ENCODE assay signal across 18 cellular contexts in genomic region chr17:17714879-17715278, GRCh38. TPM values are rescaled to one million over a fixed set of nuclear protein-coding genes. Genes with fewer than 3 reads are reported as not detected.
DNase-seq lines count a peak whose midpoint lies in the region; ATAC-seq, FAIRE-seq and TF ChIP-seq lines count a peak whose summit lies in the region.
"Had no signal": no experiment of that assay in that cellular context is flagged by ENCODE, and none has a peak within 500 bp of the region (broad histone marks: within the 10 kb centered on the region; RNA-seq: fewer than 3 reads in every experiment).

No MANE protein-coding gene starts in this region.

- no peak overlapping the region for H2AFZ ChIP-seq in HepG2 (ENCODE audit: low read length)

- no peak for TF ChIP-seq CTCF in HepG2 (CRISPR knock-in tag; IDR thresholded peaks at IDR 0.05)
- TF ChIP-seq CTCF in right lobe of liver (IDR thresholded peaks at IDR 0.05), result no peak
- TF ChIP-seq CTCF in esophagus muscularis mucosa (IDR thresholded peaks at IDR 0.05), result no peak
- TF ChIP-seq CTCF in prostate gland (IDR thresholded peaks at IDR 0.05), result no peak

- CTCF ChIA-PET in HepG2 (lab: Yijun Ruan, JAX; ENCODE audit: low intra/inter-chr PET ratio, low total read pairs), result no interaction called here

- H3K79me2 ChIP-seq in HepG2 (ENCODE audit: insufficient read depth, low read length), result peaks cover 72% of the 10 kb centered on the region

- H3K36me3 ChIP-seq in HepG2 (replicated peaks in 1 of 2; ENCODE audit: control insufficient read depth in 1 of 2, insufficient read depth in 2 of 2, low read length in 2 of 2) (0 out of 5 replicates have a peak, but pooled peaks cover 0 to 3% of the 10 kb centered on the region in 2 experiments), right lobe of liver (no peaks in the 10 kb centered on the region), esophagus muscularis mucosa (no peaks in the 10 kb centered on the region), prostate gland (no peaks in the 10 kb centered on the region)
- H3K36me3 ChIP-seq: thoracic aorta had no signal

- WGBS in HepG2 (ENCODE audit: low lambda C conversion rate), result 92% methylated on average over 2 of the region's 3 CpGs
- WGBS in right lobe of liver (ENCODE audit: insufficient coverage, low coverage, low lambda C conversion rate, missing lambda C conversion rate), result 94% methylated on average over 2 of the region's 3 CpGs
- WGBS in esophagus muscularis mucosa, result 58% methylated on average over 3 of the region's 3 CpGs
- WGBS in prostate gland, result 74% methylated on average over 3 of the region's 3 CpGs

- TF ChIP-seq EP300 in HepG2 (IDR thresholded peaks at IDR 0.05; ENCODE audit: low read depth in 2 of 2, low read length in 2 of 2), result no peak
- TF ChIP-seq EP300 in HepG2 (CRISPR knock-in tag; IDR thresholded peaks at IDR 0.05; ENCODE audit: borderline replicate concordance), result no peak
- no peak for TF ChIP-seq EP300 in esophagus muscularis mucosa (IDR thresholded peaks at IDR 0.05)

- peaks cover 95% of the 10 kb centered on the region for H3K4me1 ChIP-seq in HepG2 (ENCODE audit: insufficient read depth, low read length)
- H3K4me1 ChIP-seq in right lobe of liver, result peaks cover 0 to 11% (median 5%) of the 10 kb centered on the region in 4 donors
- peaks cover 66 to 99% (median 79%) of the 10 kb centered on the region in 4 donors for H3K4me1 ChIP-seq in esophagus muscularis mucosa
- H3K4me1 ChIP-seq in prostate gland (replicated peaks), result peaks cover 39% of the 10 kb centered on the region

- no peak for FAIRE-seq in HepG2 (lab: Jason Lieb, UNC)

- TF ChIP-seq POLR2A in HepG2 (IDR thresholded peaks at IDR 0.05; ENCODE audit: insufficient read depth in 1 of 2, low read depth in 2 of 2, low read length in 2 of 2) (no peak), right lobe of liver (IDR thresholded peaks at IDR 0.05) (no peak), esophagus muscularis mucosa (IDR thresholded peaks at IDR 0.05; ENCODE audit: low read depth) (no peak), prostate gland (IDR thresholded peaks at IDR 0.05) (no peak)

- TF ChIP-seq RAD21 in HepG2 (CRISPR knock-in tag; IDR thresholded peaks at IDR 0.05), result no peak

- H3K4me3 ChIP-seq in HepG2 (replicated peaks in 1 of 3; ENCODE audit: insufficient read depth in 1 of 3, low read depth in 2 of 3, low read length in 3 of 3) (no peak overlapping the region), right lobe of liver (no peak overlapping the region), esophagus muscularis mucosa (no peak overlapping the region), prostate gland (no peak overlapping the region)
- H3K4me3 ChIP-seq: thoracic aorta had no signal

- no peak for DNase-seq in HepG2 (ENCODE audit: low spot score)
- no peak for DNase-seq in right lobe of liver
- no peak for DNase-seq in esophagus muscularis mucosa (ENCODE audit: extremely low spot score)
- no peak for DNase-seq in prostate gland (ENCODE audit: low spot score)
- DNase-seq in stimulated activated CD4-positive, alpha-beta T cell treated with anti-CD3 and anti-CD28 coated beads, Interleukin-2, amount 100 ng/mL, for 48 hours, result no peak
- no peak for DNase-seq in stimulated activated naive CD4-positive, alpha-beta T cell (lab: John Stamatoyannopoulos, UW)
- DNase-seq: CD8-positive, alpha-beta T cell; DMS79 treated with DMSO at 0.1 percent for 48 hours; effector memory CD4-positive, alpha-beta T cell; mammary epithelial cell; NCI-H1694 treated with DMSO at 0.1 percent for 48 hours; NCI-H2227 treated with DMSO at 0.1 percent for 48 hours; nephron progenitor cell; stimulated activated CD4-positive, alpha-beta T cell treated with anti-CD3 and anti-CD28 coated beads, Interleukin-4, amount 100 ng/mL, for 1 hour had no signal

- H3K27ac ChIP-seq in HepG2 (ENCODE audit: extremely low read length, insufficient read depth, low read length) (no peak overlapping the region), right lobe of liver (no peak overlapping the region), esophagus muscularis mucosa (replicated peaks in 1 of 4) (peak overlapping the region; percentile 82 to 89 (median 87)), prostate gland (peak overlapping the region; percentile 80 to 87)

- POLR2A ChIA-PET in HepG2 (lab: Yijun Ruan, JAX), result no interaction called here

- H4K20me1 ChIP-seq in HepG2 (ENCODE audit: insufficient read depth, low read length), result peaks cover 11% of the 10 kb centered on the region; the same call in 1 of the 2 replicates

- intact Hi-C loops in HepG2 (cut with micrococcal nuclease; ENCODE audit: unreplicated experiment), result loop anchor here (5.0 to 10.0 kb wide), 2 partner anchors 33 to 140 kb away; partner anchors contain the start of gene RAI1
- intact Hi-C loops in right lobe of liver (cut with DNase I), result no loop called here
- intact Hi-C loops in esophagus muscularis mucosa (cut with DNase I), result no loop called here
- intact Hi-C loops in prostate gland (cut with DNase I), result no loop called here

- H3K27me3 ChIP-seq in HepG2 (ENCODE audit: control insufficient read depth in 1 of 2, insufficient read depth in 2 of 2, low read length in 2 of 2) (no peaks in the 10 kb centered on the region), right lobe of liver (no peaks in the 10 kb centered on the region), esophagus muscularis mucosa (no peaks in the 10 kb centered on the region), prostate gland (replicated peaks; ENCODE audit: insufficient read depth) (no peaks in the 10 kb centered on the region)

- no peak overlapping the region for H3K4me2 ChIP-seq in HepG2 (ENCODE audit: low read depth, low read length)

- no peak overlapping the region for H3K9ac ChIP-seq in HepG2 (ENCODE audit: insufficient read depth, low read depth, low read length)

- H3K9me3 ChIP-seq in HepG2 (ENCODE audit: low read length) (no peaks in the 10 kb centered on the region), right lobe of liver (no peaks in the 10 kb centered on the region), esophagus muscularis mucosa (no peaks in the 10 kb centered on the region), prostate gland (no peaks in the 10 kb centered on the region)
- H3K9me3 ChIP-seq: thoracic aorta had no signal

- in situ Hi-C loops in HepG2 (cut with HindIII; ENCODE audit: extremely low pct_ligation_motif_present, low pct_unique_long_range_greater_than_20kb), result no loop called here

- no TSS peak for BruUV-seq in HepG2 (replicated peaks; lab: Mats Ljungman, UMichigan)

- ATAC-seq in HepG2, result no peak
- ATAC-seq in right lobe of liver, result no peak
- no peak for ATAC-seq in HG02678 (IDR thresholded peaks at IDR 0.05; ENCODE audit: unreplicated experiment)
- ATAC-seq in HG03025 (IDR thresholded peaks at IDR 0.05; ENCODE audit: low FRiP score, unreplicated experiment), result no peak
- ATAC-seq: activated T-helper 17 cell treated with anti-CD3 and anti-CD28 coated beads, Interleukin-2, amount 50 U/mL, for 72 hours; CD8-positive, alpha-beta T cell had no signal

TF ChIP-seq in HepG2, 621 proteins besides CTCF, POLR2A, EP300 and RAD21:
- no peak for TF ChIP-seq SALL2 (CRISPR knock-in tag; IDR thresholded peaks at IDR 0.05)
- no peak for TF ChIP-seq HDAC1 (CRISPR knock-in tag; IDR thresholded peaks at IDR 0.05)
- peak; percentile 96 for TF ChIP-seq ZNF768 (CRISPR knock-in tag; IDR thresholded peaks at IDR 0.05)
TF ChIP-seq in HepG2: peak in this region for 1.

RNA-seq across cellular contexts. Expression of gene RAI1, which starts 33.6 kb away (rescaled TPM):
- total RNA-seq in HepG2 (2016; rRNA removed; fragmentation: Illumina TruSeq; extraction: Trizol) (5.1 and 5.2 TPM in 2 replicates), right lobe of liver (10 to 100 TPM in 2 of 6 experiments, 1 to 10 TPM in 4; 6.1 to 14.5 (median 8.4) TPM), esophagus muscularis mucosa (10 to 100 TPM; 18.7 to 41.3 (median 28.3) TPM), prostate gland (10 to 100 TPM; 69.2 to 71.0 TPM)
- 2.6 and 3.4 TPM in 2 replicates for total RNA-seq in HepG2 (2016; cell fraction: cytosol; rRNA removed; fragmentation: Illumina TruSeq; extraction: Trizol; ENCODE audit: low read depth)
- total RNA-seq in HepG2 (2016; cell fraction: insoluble cytoplasmic fraction; rRNA removed; fragmentation: Illumina TruSeq; extraction: Trizol), result 5.2 and 5.4 TPM in 2 replicates
- total RNA-seq in HepG2 (2016; cell fraction: membrane; rRNA removed; fragmentation: Illumina TruSeq; extraction: Trizol), result 4.3 and 5.6 TPM in 2 replicates
- 7.2 and 9.2 TPM in 2 replicates for total RNA-seq in HepG2 (2016; cell fraction: nucleus; rRNA removed; fragmentation: Illumina TruSeq; extraction: Trizol)
- 3.4 and 3.9 TPM in 2 replicates for polyA plus RNA-seq in HepG2 (2011; rRNA removed)
- 1.9 and 2.7 TPM in 2 replicates for polyA plus RNA-seq in HepG2 (2011; cell fraction: cytosol; rRNA removed)
- polyA plus RNA-seq in HepG2 (2011; cell fraction: nucleus; rRNA removed), result 15.5 and 22.7 TPM in 2 replicates
- polyA plus RNA-seq in HepG2 (2012), result 6.0 and 9.1 TPM in 2 replicates
- polyA plus RNA-seq in HepG2 (2016; cell fraction: cytosol; fragmentation: Illumina TruSeq; extraction: Trizol; ENCODE audit: low read depth), result 3.8 and 4.7 TPM in 2 replicates
- polyA plus RNA-seq in HepG2 (2016; cell fraction: insoluble cytoplasmic fraction; fragmentation: Illumina TruSeq; extraction: Trizol; ENCODE audit: low read depth), result 8.3 and 10.1 TPM in 2 replicates
- polyA plus RNA-seq in HepG2 (2016; cell fraction: membrane; fragmentation: Illumina TruSeq; extraction: Trizol; ENCODE audit: low read depth), result 5.1 and 5.2 TPM in 2 replicates
- polyA plus RNA-seq in HepG2 (2016; cell fraction: nucleus; fragmentation: Illumina TruSeq; extraction: Trizol; ENCODE audit: insufficient read depth, low read depth), result 24.6 and 26.3 TPM in 2 replicates
- polyA minus RNA-seq in HepG2 (2011; rRNA and poly(A)+ RNA removed; ENCODE audit: low replicate concordance), result 7.4 and 12.2 TPM in 2 replicates
- polyA minus RNA-seq in HepG2 (2011; cell fraction: cytosol; rRNA and poly(A)+ RNA removed), result 6.2 and 6.7 TPM in 2 replicates
- polyA minus RNA-seq in HepG2 (2011; cell fraction: nucleus; rRNA and poly(A)+ RNA removed), result 9.0 and 12.1 TPM in 2 replicates

Comparison
In these comparisons a context has a peak if more than half of its experiments do, and no peak if none do; other contexts are left out.
1. H3K27ac ChIP-seq: peak in esophagus muscularis mucosa (4 of 4) and prostate gland (2 of 2); none in HepG2 (single experiment) and right lobe of liver (0 of 3).